ENCODE assay signal across 15 cellular contexts in the genomic region with DNA sequence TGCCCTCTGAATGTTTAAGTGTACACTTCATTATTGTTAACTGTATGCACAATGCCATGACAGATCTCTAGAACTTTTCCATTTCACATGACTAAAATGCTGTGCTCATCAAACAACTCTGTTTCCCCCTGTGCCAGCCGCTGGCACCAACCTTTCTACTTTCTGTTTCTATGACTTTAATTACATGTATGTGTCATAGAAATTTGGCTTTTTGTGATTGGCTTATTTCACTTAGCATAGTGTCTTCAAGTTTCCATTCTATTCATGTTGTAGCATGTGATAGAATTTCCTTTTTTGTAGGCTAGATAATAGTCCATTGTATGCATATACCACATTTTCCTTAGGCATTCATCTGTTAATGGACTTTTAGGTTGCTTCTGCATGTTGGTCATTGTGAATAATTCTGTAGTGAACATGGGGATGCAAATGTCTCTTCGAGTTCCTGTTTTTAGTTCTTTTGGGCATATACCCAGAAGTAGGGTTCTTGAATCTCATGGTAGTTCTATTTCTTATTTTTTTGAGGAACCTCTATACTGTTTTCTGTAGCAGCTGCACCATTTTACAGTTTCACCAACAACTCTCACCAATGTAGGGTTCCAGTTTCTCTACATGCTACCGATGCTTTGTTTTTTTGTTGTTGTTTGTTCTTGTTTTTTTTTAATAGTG.
A peak's percentile ranks its signal among the peaks of the same experiment; 100 is the strongest.
DNase-seq lines count a peak whose midpoint lies in the region; ATAC-seq and TF ChIP-seq lines count a peak whose summit lies in the region.
"Had no signal": no experiment of that assay in that cellular context is flagged by ENCODE, and none has a peak within 500 bp of the region (broad histone marks: within the 10 kb centered on the region; RNA-seq: fewer than 3 reads in every experiment).

No MANE protein-coding gene starts in this region.

- intact Hi-C loops in activated naive CD4-positive, alpha-beta T cell treated with anti-CD3 and anti-CD28 coated beads for 36 hours (cut with micrococcal nuclease) = loop anchor here (1.0 kb wide), 2 partner anchors 15 to 20 kb away; no protein-coding TSS in a partner anchor

- no peak overlapping the region for H3K4me3 ChIP-seq in MG63
- H3K4me3 ChIP-seq in coronary artery = no peak overlapping the region
- no peak overlapping the region for H3K4me3 ChIP-seq in WERI-Rb-1 (ENCODE audit: low read depth, low read length)
- H3K4me3 ChIP-seq: upper lobe of left lung had no signal

- CTCF ChIA-PET in activated naive CD4-positive, alpha-beta T cell treated with anti-CD3 and anti-CD28 coated beads for 36 hours (lab: Charles Lee) = no interaction called here

- H3K4me3 Mint-ChIP-seq in activated naive CD4-positive, alpha-beta T cell treated with anti-CD3 and anti-CD28 coated beads for 36 hours = no peak overlapping the region
- no peak overlapping the region for H3K4me3 Mint-ChIP-seq in stimulated activated effector memory CD8-positive, alpha-beta T cell treated with anti-CD3 and anti-CD28 coated beads, Interleukin-12 subunit alpha, Interleukin-12 subunit beta, amount 100 ng/mL, for 72 hours

- TF ChIP-seq CTCF in coronary artery (IDR thresholded peaks at IDR 0.05) (no peak), WERI-Rb-1 (IDR thresholded peaks at IDR 0.05; ENCODE audit: low read depth, low read length) (no peak)

- H3K27ac ChIP-seq in coronary artery = peak overlapping the region; percentile 61 to 83
- no peak overlapping the region for H3K27ac ChIP-seq in WERI-Rb-1
- H3K27ac ChIP-seq: parathyroid adenoma had no signal

- H3K27ac Mint-ChIP-seq in activated naive CD4-positive, alpha-beta T cell treated with anti-CD3 and anti-CD28 coated beads for 36 hours = peak overlapping the region; percentile 1
- H3K27ac Mint-ChIP-seq in stimulated activated effector memory CD8-positive, alpha-beta T cell treated with anti-CD3 and anti-CD28 coated beads, Interleukin-12 subunit alpha, Interleukin-12 subunit beta, amount 100 ng/mL, for 72 hours = no peak overlapping the region

- peaks cover 4% of the 10 kb centered on the region for H3K9me3 Mint-ChIP-seq in activated naive CD4-positive, alpha-beta T cell treated with anti-CD3 and anti-CD28 coated beads for 36 hours
- no peaks in the 10 kb centered on the region for H3K9me3 Mint-ChIP-seq in stimulated activated effector memory CD8-positive, alpha-beta T cell treated with anti-CD3 and anti-CD28 coated beads, Interleukin-12 subunit alpha, Interleukin-12 subunit beta, amount 100 ng/mL, for 72 hours

- H3K4me1 Mint-ChIP-seq in activated naive CD4-positive, alpha-beta T cell treated with anti-CD3 and anti-CD28 coated beads for 36 hours (ENCODE audit: low read depth) = peaks cover 36% of the 10 kb centered on the region
- H3K4me1 Mint-ChIP-seq in stimulated activated effector memory CD8-positive, alpha-beta T cell treated with anti-CD3 and anti-CD28 coated beads, Interleukin-12 subunit alpha, Interleukin-12 subunit beta, amount 100 ng/mL, for 72 hours = peaks cover 7% of the 10 kb centered on the region

- no peaks in the 10 kb centered on the region for H3K27me3 Mint-ChIP-seq in activated naive CD4-positive, alpha-beta T cell treated with anti-CD3 and anti-CD28 coated beads for 36 hours (ENCODE audit: low read depth)

- H3K36me3 Mint-ChIP-seq in activated naive CD4-positive, alpha-beta T cell treated with anti-CD3 and anti-CD28 coated beads for 36 hours (ENCODE audit: low read depth) = peaks cover 7% of the 10 kb centered on the region
- no peaks in the 10 kb centered on the region for H3K36me3 Mint-ChIP-seq in stimulated activated effector memory CD8-positive, alpha-beta T cell treated with anti-CD3 and anti-CD28 coated beads, Interleukin-12 subunit alpha, Interleukin-12 subunit beta, amount 100 ng/mL, for 72 hours

- peak; percentile 53 for ATAC-seq in stimulated activated effector memory CD8-positive, alpha-beta T cell treated with anti-CD3 and anti-CD28 coated beads, Interleukin-12 subunit alpha, Interleukin-12 subunit beta, amount 100 ng/mL, for 72 hours

- peak; percentile 52 for DNase-seq in activated naive CD4-positive, alpha-beta T cell treated with anti-CD3 and anti-CD28 coated beads for 36 hours
- no peak for DNase-seq in activated naive CD4-positive, alpha-beta T cell (lab: John Stamatoyannopoulos, UW)
- peak; percentile 53 for DNase-seq in MG63
- DNase-seq in coronary artery (ENCODE audit: low spot score) = no peak
- DNase-seq in stimulated activated effector memory CD8-positive, alpha-beta T cell treated with anti-CD3 and anti-CD28 coated beads, Interleukin-12 subunit alpha, Interleukin-12 subunit beta, amount 100 ng/mL, for 72 hours (ENCODE audit: low spot score in 2 of 2) = no peak
- no peak for DNase-seq in NCI-H524 treated with DMSO at 0.1 percent for 48 hours (lab: John Stamatoyannopoulos, UW)
- no peak for DNase-seq in WERI-Rb-1
- DNase-seq in EL = no peak
- DNase-seq: activated CD8-positive, alpha-beta memory T cell treated with anti-CD3 and anti-CD28 coated beads, Interleukin-2, amount 50 U/mL, for 48 hours; anterior cingulate cortex; cortex of kidney; DND-41; NCI-H526 treated with DMSO at 0.1 percent for 48 hours; upper lobe of left lung had no signal

- H3K27me3 ChIP-seq in MG63 (no peaks in the 10 kb centered on the region), WERI-Rb-1 (ENCODE audit: insufficient read depth, low read depth, severe bottlenecking) (no peaks in the 10 kb centered on the region)
- H3K27me3 ChIP-seq: upper lobe of left lung had no signal

- H3K9me3 ChIP-seq in MG63 (no peaks in the 10 kb centered on the region; the same call in 1 of the 2 replicates), WERI-Rb-1 (ENCODE audit: severe bottlenecking) (no peaks in the 10 kb centered on the region)
- H3K9me3 ChIP-seq: upper lobe of left lung had no signal

- peaks cover 15% of the 10 kb centered on the region for H3K36me3 ChIP-seq in MG63
- H3K36me3 ChIP-seq in WERI-Rb-1 = 0 out of 2 replicates have a peak, but pooled peaks cover 3% of the 10 kb centered on the region
- H3K36me3 ChIP-seq: upper lobe of left lung had no signal

Comparison
In these comparisons a context has a peak if more than half of its experiments do, and no peak if none do; other contexts are left out.
1. DNase-seq: peak in activated naive CD4-positive, alpha-beta T cell treated with anti-CD3 and anti-CD28 coated beads for 36 hours (single experiment) and MG63 (single experiment); none in activated naive CD4-positive, alpha-beta T cell (0 of 4), coronary artery (single experiment), stimulated activated effector memory CD8-positive, alpha-beta T cell treated with anti-CD3 and anti-CD28 coated beads, Interleukin-12 subunit alpha, Interleukin-12 subunit beta, amount 100 ng/mL, for 72 hours (0 of 2), NCI-H524 treated with DMSO at 0.1 percent for 48 hours (single experiment), WERI-Rb-1 (single experiment) and EL (single experiment).